8 cellular contexts compared by ENCODE assay signal in the genomic region with DNA sequence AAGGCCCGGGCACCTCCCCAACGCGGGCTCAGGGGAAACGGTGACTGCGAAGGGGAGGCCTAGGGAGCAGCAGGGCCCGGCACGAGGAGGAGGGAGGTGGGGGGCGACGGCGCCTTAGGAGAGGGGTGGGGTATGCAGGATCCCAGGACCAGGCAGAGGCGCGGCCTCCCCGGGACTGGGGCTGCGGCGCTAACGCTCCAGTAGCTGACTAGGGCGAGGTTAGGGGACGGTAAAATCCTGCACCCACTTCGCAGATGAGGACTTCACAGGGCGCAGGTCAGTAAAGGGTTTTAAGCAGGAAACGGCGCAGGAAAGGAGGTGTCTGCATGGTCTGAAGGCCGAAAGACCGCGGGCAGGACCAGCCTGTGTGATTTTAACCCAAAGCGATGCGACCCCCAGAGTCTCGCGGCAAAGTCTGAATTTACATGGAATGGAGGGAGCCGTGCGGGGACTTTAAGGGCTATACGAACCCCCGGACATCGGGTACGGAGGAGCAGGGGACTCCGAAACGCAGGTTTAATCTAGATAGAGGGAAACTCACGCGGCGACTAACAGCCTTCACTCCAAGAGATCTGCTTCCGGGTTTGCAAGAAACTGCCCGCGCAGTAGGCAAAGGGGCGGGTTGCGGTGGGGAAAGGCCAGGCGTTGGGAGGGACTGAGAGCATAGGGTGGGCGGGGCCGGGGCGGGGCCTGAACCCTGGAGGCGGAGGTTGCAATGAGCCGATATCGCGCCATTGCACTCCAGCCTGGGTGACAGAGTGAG. TPM values are rescaled to one million over a fixed set of nuclear protein-coding genes. Genes with fewer than 3 reads are reported as not detected.
DNase-seq lines count a peak whose midpoint lies in the region; ATAC-seq, FAIRE-seq and TF ChIP-seq lines count a peak whose summit lies in the region.

TSS of gene ZNF665 (minus strand) at position 588 of the 763 bp plus-strand sequence. CDS start 10,460 bp downstream, outside the sequence.

- TF ChIP-seq POLR2A in GM12892 (IDR thresholded peaks at IDR 0.05; ENCODE audit: low read depth, low read length), result peak; percentile 73

- DNase-seq in GM12892 (ENCODE audit: insufficient read length) (peak; percentile 43), NCI-H146 treated with DMSO at 0.1 percent for 48 hours (lab: John Stamatoyannopoulos, UW; ENCODE audit: unreplicated experiment) (peak; percentile 92), kidney glomerular epithelial cell (lab: John Stamatoyannopoulos, UW) (peak; percentile 12), SIG-M5 (lab: John Stamatoyannopoulos, UW) (no peak)
- peak; percentile 72 to 73 for DNase-seq in activated CD4-positive, alpha-beta T cell treated with anti-CD3 and anti-CD28 coated beads for 4 hours
- DNase-seq in stimulated activated CD4-positive, alpha-beta T cell treated with anti-CD3 and anti-CD28 coated beads, Interleukin-12 subunit alpha, Interleukin-12 subunit beta, amount 100 ng/mL, for 4 hours, result peak; percentile 70

- ATAC-seq in GM19455 (IDR thresholded peaks at IDR 0.05; ENCODE audit: unreplicated experiment), result no peak

- H3K27ac ChIP-seq in cingulate gyrus (ENCODE audit: low read depth, low read length), result peak within 1 kb of the TSS; percentile 69

- FAIRE-seq in GM12892 (lab: Jason Lieb, UNC), result peak; percentile 14

RNA-seq across cellular contexts. Expression of gene ZNF665, which starts in this region (rescaled TPM):
- 3.8 TPM for polyA plus RNA-seq in GM12892 (2012; ENCODE audit: missing spikeins)
